Comparison of ENCODE assay signal across 8 cellular contexts in genomic region chrX:103962411-103963278, GRCh38. TPM values are rescaled to one million over a fixed set of nuclear protein-coding genes. Genes with fewer than 3 reads are reported as not detected.
DNase-seq lines count a peak whose midpoint lies in the region; ATAC-seq, FAIRE-seq and TF ChIP-seq lines count a peak whose summit lies in the region.
"Not testable (repeated sequence)": the region's sequence is repeated elsewhere in the genome, so short reads cannot be mapped to it uniquely, and the experiment has no call there.

TSS of gene TMSB15B (plus strand) at chrX:103962627.

- H4K20me1 ChIP-seq in GM12878 (ENCODE audit: control insufficient read depth, insufficient read depth), result not testable (repeated sequence)

- not testable (repeated sequence) for BruUV-seq in GM12878 (replicated peaks; lab: Mats Ljungman, UMichigan)

- H3K9me3 ChIP-seq in GM12878 (replicated peaks; ENCODE audit: control insufficient read depth, insufficient read depth, low read length); ovary: not testable (repeated sequence)

- not testable (repeated sequence) for H2AFZ ChIP-seq in GM12878 (ENCODE audit: control insufficient read depth, low read depth, low read length)

- RAD21 ChIA-PET in GM12878 (lab: Charles Lee; ENCODE audit: unreplicated experiment), result not testable (repeated sequence)

- intact Hi-C loops in GM12878 (cut with micrococcal nuclease; ENCODE audit: unreplicated experiment); left ventricle myocardium superior (cut with micrococcal nuclease); ovary (cut with DNase I): not testable (repeated sequence)

- not testable (repeated sequence) for TF ChIP-seq RAD21 in GM12878 (IDR thresholded peaks at IDR 0.05; ENCODE audit: insufficient read depth, low read depth, low read length)

- not testable (repeated sequence) for TF ChIP-seq POLR2A in GM12891 (IDR thresholded peaks at IDR 0.05; ENCODE audit: low read depth, low read length); GM12878 (IDR thresholded peaks at IDR 0.05; ENCODE audit: low read depth, low read length); ovary (IDR thresholded peaks at IDR 0.05)

- H3K27me3 ChIP-seq in GM12878 (replicated peaks in 1 of 2; ENCODE audit: control insufficient read depth in 2 of 2, insufficient read depth in 2 of 2, low read length in 1 of 2); ovary: not testable (repeated sequence)

- H3K4me2 ChIP-seq in GM12878 (ENCODE audit: control insufficient read depth, insufficient read depth), result not testable (repeated sequence)

- no CpG with 5 or more reads among the region's 55 CpGs for WGBS in GM12878 (ENCODE audit: insufficient coverage, insufficient replicate concordance, low lambda C conversion rate, missing lambda C conversion rate)
- WGBS in ovary, 3 donors, result no CpG with 5 or more reads among the region's 55 CpGs

- H3K9ac ChIP-seq in GM12878 (ENCODE audit: control insufficient read depth, insufficient read depth, low read length), result not testable (repeated sequence)

- not testable (repeated sequence) for TF ChIP-seq CTCF in GM12878 (IDR thresholded peaks at IDR 0.05 in 2 of 3, conservative IDR thresholded peaks at IDR 0.05 in 1 of 3; ENCODE audit: control insufficient read depth in 2 of 3, extremely low read depth in 1 of 3, insufficient read depth in 1 of 3, low read depth in 3 of 3, low read length in 3 of 3); ovary (IDR thresholded peaks at IDR 0.05)

- not testable (repeated sequence) for DNase-seq in GM12891 (ENCODE audit: insufficient read length, low spot score); M059J (ENCODE audit: low read depth); GM12878 (ENCODE audit: low read depth, low spot score); left ventricle myocardium superior; ovary

- not testable (repeated sequence) for H3K27ac ChIP-seq in GM12878 (ENCODE audit: control insufficient read depth, insufficient read depth); ovary

- CTCF ChIA-PET in GM12878 (lab: Yijun Ruan, JAX), result not testable (repeated sequence)

- in situ Hi-C loops in GM12878 (cut with MboI), result not testable (repeated sequence)

- not testable (repeated sequence) for H3K4me3 ChIP-seq in GM12878, ovary

- H3K36me3 ChIP-seq in GM12878 (ENCODE audit: control insufficient read depth in 2 of 2, insufficient read depth in 2 of 2, low read length in 1 of 2); ovary: not testable (repeated sequence)

- POLR2A ChIA-PET in GM12878 (lab: Charles Lee), result not testable (repeated sequence)

- peak; percentile 79 for FAIRE-seq in GM12891 (lab: Jason Lieb, UNC)
- FAIRE-seq in GM12878 (lab: Jason Lieb, UNC), result not testable (repeated sequence)

- SMC1A ChIA-PET in GM12878 (lab: Charles Lee; ENCODE audit: uncharacterized antibody, unreplicated experiment), result not testable (repeated sequence)

- not testable (repeated sequence) for H3K4me1 ChIP-seq in GM12878 (ENCODE audit: control insufficient read depth, insufficient read depth, low read length); ovary (ENCODE audit: insufficient read depth)

- TF ChIP-seq EP300 in GM12878 (IDR thresholded peaks at IDR 0.05; ENCODE audit: borderline replicate concordance in 1 of 2, control insufficient read depth in 1 of 2, low read depth in 2 of 2, low read length in 2 of 2); ovary (IDR thresholded peaks at IDR 0.05): not testable (repeated sequence)

- H3K79me2 ChIP-seq in GM12878 (ENCODE audit: control insufficient read depth, insufficient read depth, low read length), result not testable (repeated sequence)

- ATAC-seq in GM19397 (IDR thresholded peaks at IDR 0.05; ENCODE audit: unreplicated experiment) (peak; percentile 99), HG02571 (IDR thresholded peaks at IDR 0.05; ENCODE audit: unreplicated experiment) (peak; percentile 98), HG03103 (IDR thresholded peaks at IDR 0.05; ENCODE audit: low read depth, unreplicated experiment) (peak; percentile 98), GM12878 (peak; percentile 100), left ventricle myocardium superior (peak; percentile 95)

RNA-seq across cellular contexts. Expression of gene TMSB15B, which starts in this region (rescaled TPM):
- polyA plus RNA-seq in GM12891 (2012; ENCODE audit: low read depth, missing spikeins), result 8.9 TPM
- total RNA-seq in M059J (2014; rRNA removed; shearing (Covaris generic)), result 27.8 and 34.3 TPM in 2 replicates
- 62.2 and 65.1 TPM in 2 replicates for total RNA-seq in GM12878 (2013; cell fraction: nucleolus; rRNA removed)
- total RNA-seq in GM12878 (2014; rRNA removed) (10.4 and 12.2 TPM in 2 replicates), GM12878 (2014; rRNA removed; fragmentation: Illumina TruSeq; extraction: Trizol) (8.8 and 10.0 TPM in 2 replicates), GM12878 (2021) (10.3 and 13.9 TPM in 2 replicates), left ventricle myocardium superior (0.40 TPM), ovary (10 to 100 TPM; 10.5 to 19.9 (median 14.3) TPM)
- polyA plus RNA-seq in GM12878 (2011; ENCODE audit: low read depth), result 13.2 TPM
- polyA plus RNA-seq in GM12878 (2011; rRNA removed) (22.4 and 27.2 TPM in 2 replicates), GM12878 (2014; fragmentation: Illumina TruSeq; extraction: Trizol) (12.2 and 16.1 TPM in 2 replicates), GM12878 (2014; fragmentation: Nextera tagmentation; extraction: Ambion mirVana) (10 to 100 TPM; 38.6 to 45.2 TPM), GM12878 (2014; rRNA removed) (9.9 and 10.0 TPM in 2 replicates), GM12878 (2016; fragmentation: Nextera tagmentation; extraction: Ambion mirVana) (10 to 100 TPM; 27.5 to 35.2 TPM), ovary (10 to 100 TPM in 1 of 2 donors, 1 to 10 TPM in 1; 5.5 to 27.6 TPM)
- 8.1 and 9.3 TPM in 2 replicates for polyA plus RNA-seq in GM12878 (2011; cell fraction: cytosol; rRNA removed)
- polyA plus RNA-seq in GM12878 (2011; cell fraction: nucleus; rRNA removed), result 23.6 and 28.3 TPM in 2 replicates
- polyA plus RNA-seq in GM12878 (2012), result 7.6 and 8.1 TPM in 2 replicates
- 14.4 and 17.7 TPM in 2 replicates for polyA minus RNA-seq in GM12878 (2011; rRNA and poly(A)+ RNA removed)
- polyA minus RNA-seq in GM12878 (2011; cell fraction: cytosol; rRNA and poly(A)+ RNA removed), result 5.3 and 5.9 TPM in 2 replicates
- polyA minus RNA-seq in GM12878 (2011; cell fraction: nucleus; rRNA and poly(A)+ RNA removed), result 26.0 and 42.0 TPM in 2 replicates

Comparison
In these comparisons a context has a peak if more than half of its experiments do, and no peak if none do; other contexts are left out.
1. Peak in ATAC-seq in left ventricle myocardium superior; RNA of the gene not detected or under 1 TPM.